ENCODE assay signal across 1 cellular context in genomic region chr4:39429476-39430310, GRCh38.
A peak's percentile ranks its signal among the peaks of the same experiment; 100 is the strongest.
TF ChIP-seq lines count a peak whose summit lies in the region.

No MANE protein-coding gene starts in this region.

TF ChIP-seq in HepG2, 621 proteins besides CTCF, POLR2A, EP300 and RAD21 (continued from another document and continues in another):
- TF ChIP-seq SP140L (CRISPR knock-in tag; IDR thresholded peaks at IDR 0.05; ENCODE audit: borderline replicate concordance) (no peak), MLLT10 (CRISPR knock-in tag; IDR thresholded peaks at IDR 0.05) (no peak), ZSCAN20 (CRISPR knock-in tag; IDR thresholded peaks at IDR 0.05; ENCODE audit: borderline replicate concordance) (no peak), MIXL1 (CRISPR knock-in tag; IDR thresholded peaks at IDR 0.05) (peak; percentile 44; the same call in 1 of the 2 replicates), BRD4 (CRISPR knock-in tag; IDR thresholded peaks at IDR 0.05) (peak; percentile 35; the same call in 1 of the 2 replicates), FUBP1 (CRISPR knock-in tag; IDR thresholded peaks at IDR 0.05; ENCODE audit: borderline replicate concordance) (no peak), ZBTB10 (CRISPR knock-in tag; IDR thresholded peaks at IDR 0.05; ENCODE audit: borderline replicate concordance) (no peak), GFI1 (CRISPR knock-in tag; IDR thresholded peaks at IDR 0.05; ENCODE audit: borderline replicate concordance) (peak; percentile 79; the same call in 1 of the 2 replicates), GABPB1 (CRISPR knock-in tag; IDR thresholded peaks at IDR 0.05) (no peak), PRMT3 (CRISPR knock-in tag; IDR thresholded peaks at IDR 0.05; ENCODE audit: borderline replicate concordance, low read depth) (no peak), ZNF232 (CRISPR knock-in tag; IDR thresholded peaks at IDR 0.05; ENCODE audit: borderline replicate concordance) (no peak), ZNF569 (CRISPR knock-in tag; IDR thresholded peaks at IDR 0.05; ENCODE audit: borderline replicate concordance) (no peak), FOXA1 (IDR thresholded peaks at IDR 0.05) (no peak), FOXA1 (CRISPR knock-in tag; IDR thresholded peaks at IDR 0.05) (peak; percentile 89), PAXIP1 (CRISPR knock-in tag; conservative IDR thresholded peaks at IDR 0.05) (peak; percentile 88), BCL6 (CRISPR knock-in tag; IDR thresholded peaks at IDR 0.05) (peak; percentile 78), RXRB (CRISPR knock-in tag; IDR thresholded peaks at IDR 0.05; ENCODE audit: borderline replicate concordance) (peak; percentile 38; the same call in 1 of the 2 replicates), CEBPG (CRISPR knock-in tag; IDR thresholded peaks at IDR 0.05) (peak; percentile 70), CBX2 (IDR thresholded peaks at IDR 0.05; ENCODE audit: low read depth, low read length) (no peak), CBX2 (CRISPR knock-in tag; IDR thresholded peaks at IDR 0.05; ENCODE audit: low read depth) (no peak), TGIF2 (CRISPR knock-in tag; IDR thresholded peaks at IDR 0.05) (peak; percentile 59), SP5 (CRISPR knock-in tag; IDR thresholded peaks at IDR 0.05; ENCODE audit: borderline replicate concordance, low read depth) (0 out of 2 replicates have a peak, but pooled peaks have one; percentile 16), MLX (CRISPR knock-in tag; IDR thresholded peaks at IDR 0.05) (0 out of 2 replicates have a peak, but pooled peaks have one; percentile 15), JUNB (CRISPR knock-in tag; IDR thresholded peaks at IDR 0.05; ENCODE audit: borderline replicate concordance) (no peak), MZF1 (CRISPR knock-in tag; IDR thresholded peaks at IDR 0.05; ENCODE audit: borderline replicate concordance) (no peak), ZKSCAN8 (CRISPR knock-in tag; IDR thresholded peaks at IDR 0.05; ENCODE audit: borderline replicate concordance) (no peak), ZBTB26 (CRISPR knock-in tag; IDR thresholded peaks at IDR 0.05; ENCODE audit: borderline replicate concordance) (peak; percentile 79), MED1 (CRISPR knock-in tag; IDR thresholded peaks at IDR 0.05) (peak; percentile 64), GATA4 (IDR thresholded peaks at IDR 0.05; ENCODE audit: borderline replicate concordance, low read depth) (peak; percentile 92), ZBTB34 (CRISPR knock-in tag; IDR thresholded peaks at IDR 0.05) (no peak), BCLAF1 (IDR thresholded peaks at IDR 0.05) (no peak), NR2F2 (IDR thresholded peaks at IDR 0.05; ENCODE audit: borderline replicate concordance, low read depth) (peak; percentile 91; the same call in 1 of the 2 replicates), ZNF556 (CRISPR knock-in tag; IDR thresholded peaks at IDR 0.05; ENCODE audit: borderline replicate concordance) (no peak), RARA (CRISPR knock-in tag; IDR thresholded peaks at IDR 0.05) (peak; percentile 41), MED13 (CRISPR knock-in tag; IDR thresholded peaks at IDR 0.05) (peak; percentile 82; the same call in 1 of the 2 replicates), ZNF260 (CRISPR knock-in tag; IDR thresholded peaks at IDR 0.05; ENCODE audit: borderline replicate concordance, low read depth) (no peak), PBX3 (CRISPR knock-in tag; IDR thresholded peaks at IDR 0.05; ENCODE audit: borderline replicate concordance) (no peak), ZNF549 (CRISPR knock-in tag; IDR thresholded peaks at IDR 0.05) (no peak), MYPOP (CRISPR knock-in tag; IDR thresholded peaks at IDR 0.05) (no peak), CREM (IDR thresholded peaks at IDR 0.05) (peak; percentile 80), CREM (CRISPR knock-in tag; IDR thresholded peaks at IDR 0.05) (no peak), THAP8 (CRISPR knock-in tag; IDR thresholded peaks at IDR 0.05; ENCODE audit: borderline replicate concordance) (no peak), ZNF143 (CRISPR knock-in tag; IDR thresholded peaks at IDR 0.05) (no peak), RXRA (CRISPR knock-in tag; IDR thresholded peaks at IDR 0.05) (peak; percentile 37; the same call in 1 of the 2 replicates), ZMYM2 (CRISPR knock-in tag; IDR thresholded peaks at IDR 0.05) (no peak), CHCHD3 (CRISPR knock-in tag; IDR thresholded peaks at IDR 0.05) (no peak), SMYD3 (CRISPR knock-in tag; IDR thresholded peaks at IDR 0.05) (0 out of 2 replicates have a peak, but pooled peaks have one; percentile 72)
